In the genomic region with DNA sequence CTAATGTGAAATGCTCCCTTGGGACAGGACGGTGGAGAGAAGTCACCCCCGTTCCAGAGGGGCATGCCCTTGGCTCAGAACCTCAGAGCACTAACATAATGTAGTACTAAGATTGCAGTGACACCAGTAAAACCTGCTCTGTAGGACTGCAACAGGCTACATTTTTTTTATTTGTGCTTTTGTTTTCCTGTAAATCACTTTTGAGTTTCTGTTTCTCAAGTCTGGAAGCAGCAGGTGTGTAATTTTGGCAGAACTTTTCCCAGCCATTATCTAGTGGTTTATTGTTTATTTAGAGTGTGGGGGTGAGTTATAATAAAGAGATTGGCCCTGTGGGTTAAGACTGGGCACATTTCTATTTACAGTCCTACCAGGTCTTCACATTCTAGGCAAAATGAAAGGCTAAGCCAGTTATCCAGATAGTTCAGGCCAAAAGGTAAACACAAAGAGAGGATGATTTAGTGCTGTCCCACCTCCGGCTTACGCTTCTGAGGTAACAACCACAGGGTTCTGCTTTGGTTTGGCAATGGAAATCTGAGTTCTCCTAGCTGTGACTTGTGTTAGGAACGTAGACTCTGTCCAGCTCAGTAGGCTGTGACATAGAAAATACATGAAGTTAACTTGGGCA, we compare ENCODE assay signal across 11 cellular contexts. TPM values are rescaled to one million over a fixed set of nuclear protein-coding genes. Genes with fewer than 3 reads are reported as not detected.
DNase-seq lines count a peak whose midpoint lies in the region; ATAC-seq, FAIRE-seq and TF ChIP-seq lines count a peak whose summit lies in the region.
"Had no signal": no experiment of that assay in that cellular context is flagged by ENCODE, and none has a peak within 500 bp of the region (broad histone marks: within the 10 kb centered on the region; RNA-seq: fewer than 3 reads in every experiment).

No MANE protein-coding gene starts in this region.

- no peak for FAIRE-seq in HepG2 (lab: Jason Lieb, UNC)
- FAIRE-seq: G401.6 had no signal

- BruUV-seq in HepG2 (replicated peaks; lab: Mats Ljungman, UMichigan) = no TSS peak

- no peak overlapping the region for H3K27ac ChIP-seq in HepG2 (ENCODE audit: extremely low read length, insufficient read depth, low read length)
- no peak overlapping the region for H3K27ac ChIP-seq in right lobe of liver
- no peak overlapping the region for H3K27ac ChIP-seq in transverse colon
- H3K27ac ChIP-seq in right atrium auricular region = no peak overlapping the region

- ATAC-seq in HepG2 (peak; percentile 41; the same call in 2 of the 3 replicates), right lobe of liver (no peak)

- TF ChIP-seq EP300 in HepG2 (IDR thresholded peaks at IDR 0.05; ENCODE audit: low read depth in 2 of 2, low read length in 2 of 2) (no peak), HepG2 (CRISPR knock-in tag; IDR thresholded peaks at IDR 0.05; ENCODE audit: borderline replicate concordance) (no peak), transverse colon (IDR thresholded peaks at IDR 0.05; ENCODE audit: low read depth) (no peak)

- peaks cover 0 to 11% of the 10 kb centered on the region in 2 experiments; a peak in 1 of 5 replicates for H3K27me3 ChIP-seq in HepG2 (ENCODE audit: control insufficient read depth in 1 of 2, insufficient read depth in 2 of 2, low read length in 2 of 2)
- no peaks in the 10 kb centered on the region for H3K27me3 ChIP-seq in right lobe of liver
- no peaks in the 10 kb centered on the region for H3K27me3 ChIP-seq in adipocyte (replicated peaks; ENCODE audit: control insufficient read depth, insufficient read depth, low read length)
- H3K27me3 ChIP-seq in kidney epithelial cell (ENCODE audit: control insufficient read depth, insufficient read depth, low read length) = no peaks in the 10 kb centered on the region
- no peaks in the 10 kb centered on the region for H3K27me3 ChIP-seq in transverse colon
- H3K27me3 ChIP-seq in right atrium auricular region = no peaks in the 10 kb centered on the region

- H3K9me3 ChIP-seq in HepG2 (ENCODE audit: low read length) (peaks cover 4% of the 10 kb centered on the region; the same call in 1 of the 2 replicates), right lobe of liver (no peaks in the 10 kb centered on the region), adipocyte (ENCODE audit: control insufficient read depth, low read length) (no peaks in the 10 kb centered on the region), transverse colon (no peaks in the 10 kb centered on the region), right atrium auricular region (no peaks in the 10 kb centered on the region)

- TF ChIP-seq RAD21 in HepG2 (CRISPR knock-in tag; IDR thresholded peaks at IDR 0.05) = no peak

- no peak for DNase-seq in HepG2 (ENCODE audit: low spot score)
- no peak for DNase-seq in right lobe of liver
- DNase-seq in adipocyte (ENCODE audit: low read depth) = no peak
- peak; percentile 23 for DNase-seq in kidney epithelial cell (ENCODE audit: low read depth)
- no peak for DNase-seq in NCI-H345 (lab: John Stamatoyannopoulos, UW)
- DNase-seq in transverse colon = no peak
- DNase-seq in activated CD4-positive, alpha-beta T cell treated with anti-CD3 and anti-CD28 coated beads, Interleukin-2, amount 50 U/mL, for 1 hour = no peak
- DNase-seq in right atrium auricular region (ENCODE audit: low spot score) = no peak
- DNase-seq: activated T-cell treated with anti-CD3 and anti-CD28 coated beads for 4 hours; NK-92 treated with Interleukin-12 subunit alpha and Interleukin-12 subunit beta, amount 100 ng/mL, for 24 hours had no signal

- POLR2A ChIA-PET in HepG2 (lab: Yijun Ruan, JAX) = no interaction called here

- no peaks in the 10 kb centered on the region for H3K36me3 ChIP-seq in HepG2 (replicated peaks in 1 of 2; ENCODE audit: control insufficient read depth in 1 of 2, insufficient read depth in 2 of 2, low read length in 2 of 2)
- H3K36me3 ChIP-seq in right lobe of liver = no peaks in the 10 kb centered on the region
- H3K36me3 ChIP-seq in adipocyte (ENCODE audit: control insufficient read depth, insufficient read depth, low read length, severe bottlenecking) = no peaks in the 10 kb centered on the region
- H3K36me3 ChIP-seq in kidney epithelial cell (ENCODE audit: control insufficient read depth, insufficient read depth, low read length) = no peaks in the 10 kb centered on the region
- H3K36me3 ChIP-seq in transverse colon = no peaks in the 10 kb centered on the region
- no peaks in the 10 kb centered on the region for H3K36me3 ChIP-seq in right atrium auricular region

- 14% methylated on average over 5 of the region's 5 CpGs for WGBS in HepG2 (ENCODE audit: low lambda C conversion rate)
- whole genome bisulfite sequencing in right lobe of liver (ENCODE audit: insufficient coverage, low coverage, low lambda C conversion rate, missing lambda C conversion rate) = 73% methylated on average over 5 of the region's 5 CpGs
- WGBS in transverse colon (ENCODE audit: low coverage in 1 of 2), 2 donors = 48 to 86% methylated on average over 1 to 5 of the region's 5 CpGs

- H2AFZ ChIP-seq in HepG2 (ENCODE audit: low read length) = no peak overlapping the region

- H3K4me3 ChIP-seq in HepG2 (replicated peaks in 1 of 3; ENCODE audit: insufficient read depth in 1 of 3, low read depth in 2 of 3, low read length in 3 of 3) (no peak overlapping the region), right lobe of liver (no peak overlapping the region), adipocyte (ENCODE audit: low read length) (peak overlapping the region; percentile 57), kidney epithelial cell (ENCODE audit: low read depth, low read length) (no peak overlapping the region), transverse colon (no peak overlapping the region), right atrium auricular region (no peak overlapping the region)

- no peaks in the 10 kb centered on the region for H3K79me2 ChIP-seq in HepG2 (ENCODE audit: insufficient read depth, low read length)

- intact Hi-C loops in HepG2 (cut with micrococcal nuclease; ENCODE audit: unreplicated experiment) = no loop called here
- intact Hi-C loops in right lobe of liver (cut with DNase I) = no loop called here
- intact Hi-C loops in transverse colon (cut with DNase I; ENCODE audit: low total_unique reads) = no loop called here

- TF ChIP-seq CTCF in HepG2 (CRISPR knock-in tag; IDR thresholded peaks at IDR 0.05) (no peak), right lobe of liver (IDR thresholded peaks at IDR 0.05) (no peak), kidney epithelial cell (IDR thresholded peaks at IDR 0.05; ENCODE audit: insufficient read depth, low read length, poor library complexity, severe bottlenecking) (no peak), transverse colon (IDR thresholded peaks at IDR 0.05) (no peak), right atrium auricular region (IDR thresholded peaks at IDR 0.05) (no peak)

- TF ChIP-seq POLR2A in HepG2 (IDR thresholded peaks at IDR 0.05; ENCODE audit: insufficient read depth in 1 of 2, low read depth in 2 of 2, low read length in 2 of 2) (no peak), right lobe of liver (IDR thresholded peaks at IDR 0.05) (no peak), transverse colon (IDR thresholded peaks at IDR 0.05) (no peak)

- no peaks in the 10 kb centered on the region for H3K4me1 ChIP-seq in HepG2 (ENCODE audit: insufficient read depth, low read length)
- no peaks in the 10 kb centered on the region for H3K4me1 ChIP-seq in right lobe of liver
- H3K4me1 ChIP-seq in adipocyte (ENCODE audit: control insufficient read depth, insufficient read depth, low read length) = peaks cover 23% of the 10 kb centered on the region
- peaks cover 0 to 18% (median 9%) of the 10 kb centered on the region in 4 donors for H3K4me1 ChIP-seq in transverse colon
- peaks cover 0 to 9% of the 10 kb centered on the region in 2 donors for H3K4me1 ChIP-seq in right atrium auricular region

- H3K9ac ChIP-seq in HepG2 (ENCODE audit: insufficient read depth, low read depth, low read length) = no peak overlapping the region
- peak overlapping the region; percentile 31 for H3K9ac ChIP-seq in adipocyte (ENCODE audit: low read length)

- H4K20me1 ChIP-seq in HepG2 (ENCODE audit: insufficient read depth, low read length) = no peaks in the 10 kb centered on the region

- CTCF ChIA-PET in HepG2 (lab: Yijun Ruan, JAX; ENCODE audit: low intra/inter-chr PET ratio, low total read pairs) = no interaction called here

- H3K4me2 ChIP-seq in HepG2 (ENCODE audit: low read depth, low read length) = no peak overlapping the region

- in situ Hi-C loops in HepG2 (cut with HindIII; ENCODE audit: extremely low pct_ligation_motif_present, low pct_unique_long_range_greater_than_20kb) = no loop called here
- in situ Hi-C loops in transverse colon (cut with MboI; ENCODE audit: low pct_ligation_motif_present in 1 of 4, low pct_unique_long_range_greater_than_20kb in 1 of 4, low sequenced_read_pairs in 3 of 4) = loop anchor here in 1 of 4 donors (25.0 kb wide), 1 partner anchor 833 kb away; no protein-coding TSS in a partner anchor

RNA-seq across cellular contexts. Expression of a gene that starts 50.2 kb away (rescaled TPM):
- total RNA-seq in HepG2 (2016; rRNA removed; fragmentation: Illumina TruSeq; extraction: Trizol) (52.4 and 98.3 TPM in 2 replicates), right lobe of liver (10 to 100 TPM; 27.7 to 54.5 (median 35.7) TPM), kidney epithelial cell (117 and 127 TPM in 2 replicates), transverse colon (100 to 1,000 TPM in 2 of 4 donors, 10 to 100 TPM in 2; 88.0 to 187 (median 136) TPM), right atrium auricular region (10 to 100 TPM; 24.5 to 36.4 TPM)
- total RNA-seq in HepG2 (2016; cell fraction: cytosol; rRNA removed; fragmentation: Illumina TruSeq; extraction: Trizol; ENCODE audit: low read depth) = 29.7 and 32.9 TPM in 2 replicates
- total RNA-seq in HepG2 (2016; cell fraction: insoluble cytoplasmic fraction; rRNA removed; fragmentation: Illumina TruSeq; extraction: Trizol) = 47.0 and 86.4 TPM in 2 replicates
- total RNA-seq in HepG2 (2016; cell fraction: membrane; rRNA removed; fragmentation: Illumina TruSeq; extraction: Trizol) = 36.9 and 39.5 TPM in 2 replicates
- total RNA-seq in HepG2 (2016; cell fraction: nucleus; rRNA removed; fragmentation: Illumina TruSeq; extraction: Trizol) = 243 and 259 TPM in 2 replicates
- polyA plus RNA-seq in HepG2 (2011; rRNA removed) = 40.0 and 43.6 TPM in 2 replicates
- polyA plus RNA-seq in HepG2 (2011; cell fraction: cytosol; rRNA removed) = 26.4 and 36.1 TPM in 2 replicates
- polyA plus RNA-seq in HepG2 (2011; cell fraction: nucleus; rRNA removed) = 57.3 and 62.4 TPM in 2 replicates
- 74.2 and 81.5 TPM in 2 replicates for polyA plus RNA-seq in HepG2 (2012)
- polyA plus RNA-seq in HepG2 (2016; cell fraction: cytosol; fragmentation: Illumina TruSeq; extraction: Trizol; ENCODE audit: low read depth) = 14.1 and 16.7 TPM in 2 replicates
- 36.4 and 38.2 TPM in 2 replicates for polyA plus RNA-seq in HepG2 (2016; cell fraction: insoluble cytoplasmic fraction; fragmentation: Illumina TruSeq; extraction: Trizol; ENCODE audit: low read depth)
- 17.6 and 19.0 TPM in 2 replicates for polyA plus RNA-seq in HepG2 (2016; cell fraction: membrane; fragmentation: Illumina TruSeq; extraction: Trizol; ENCODE audit: low read depth)
- 68.4 and 81.3 TPM in 2 replicates for polyA plus RNA-seq in HepG2 (2016; cell fraction: nucleus; fragmentation: Illumina TruSeq; extraction: Trizol; ENCODE audit: insufficient read depth, low read depth)
- polyA minus RNA-seq in HepG2 (2011; rRNA and poly(A)+ RNA removed; ENCODE audit: low replicate concordance) = 19.5 and 154 TPM in 2 replicates
- 69.6 and 97.5 TPM in 2 replicates for polyA minus RNA-seq in HepG2 (2011; cell fraction: cytosol; rRNA and poly(A)+ RNA removed)
- polyA minus RNA-seq in HepG2 (2011; cell fraction: nucleus; rRNA and poly(A)+ RNA removed) = 726 and 816 TPM in 2 replicates
